ENCODE assay signal across 22 cellular contexts in genomic region chr2:190313880-190314279, GRCh38. TPM values are rescaled to one million over a fixed set of nuclear protein-coding genes. Genes with fewer than 3 reads are reported as not detected.
DNase-seq lines count a peak whose midpoint lies in the region; ATAC-seq and TF ChIP-seq lines count a peak whose summit lies in the region.
"Had no signal": no experiment of that assay in that cellular context is flagged by ENCODE, and none has a peak within 500 bp of the region (broad histone marks: within the 10 kb centered on the region; RNA-seq: fewer than 3 reads in every experiment).

No MANE protein-coding gene starts in this region.

- H3K4me1 ChIP-seq in adipocyte (ENCODE audit: control insufficient read depth, insufficient read depth, low read length): peaks cover 40% of the 10 kb centered on the region
- peaks cover 22% of the 10 kb centered on the region for H3K4me1 ChIP-seq in osteoblast (ENCODE audit: insufficient read depth, low read length)
- H3K4me1 ChIP-seq in Caco-2: peaks cover 12% of the 10 kb centered on the region; the same call in 1 of the 2 replicates
- peaks cover 6% of the 10 kb centered on the region for H3K4me1 ChIP-seq in mammary epithelial cell (ENCODE audit: insufficient read depth, low read length)

- POLR2A ChIA-PET in Caco-2 (lab: Charles Lee): no interaction called here

- H4K20me1 ChIP-seq in osteoblast (ENCODE audit: insufficient read depth, low read length): no peaks in the 10 kb centered on the region
- H4K20me1 ChIP-seq in mammary epithelial cell (ENCODE audit: insufficient read depth, low read length): no peaks in the 10 kb centered on the region

- dilution Hi-C loops in mammary epithelial cell (cut with HindIII; ENCODE audit: low sequenced_read_pairs): no loop called here

- TF ChIP-seq CTCF in osteoblast (IDR thresholded peaks at IDR 0.05; ENCODE audit: extremely low read depth, low read depth, low read length) (no peak), Caco-2 (IDR thresholded peaks at IDR 0.05; ENCODE audit: insufficient read depth in 1 of 2, low read depth in 1 of 2, low read length in 1 of 2, severe bottlenecking in 1 of 2, unreplicated experiment in 1 of 2) (no peak), mammary epithelial cell (conservative IDR thresholded peaks at IDR 0.05 in 1 of 2, IDR thresholded peaks at IDR 0.05 in 1 of 2; ENCODE audit: extremely low read depth in 1 of 2, insufficient read depth in 1 of 2, low read depth in 1 of 2, low read length in 2 of 2) (no peak)

- H3K27ac Mint-ChIP-seq in Caco-2 (ENCODE audit: unreplicated experiment): no peak overlapping the region
- H3K27ac Mint-ChIP-seq: CD4-positive, alpha-beta T cell had no signal

- peaks cover 7% of the 10 kb centered on the region for H3K4me1 Mint-ChIP-seq in Caco-2 (ENCODE audit: low read depth, unreplicated experiment)

- H3K79me2 ChIP-seq in osteoblast (ENCODE audit: insufficient read depth, low read length) (peaks cover 32% of the 10 kb centered on the region), mammary epithelial cell (ENCODE audit: insufficient read depth, low read length) (peaks cover 36% of the 10 kb centered on the region)

- H3K9me3 Mint-ChIP-seq in Caco-2 (ENCODE audit: unreplicated experiment): no peaks in the 10 kb centered on the region
- H3K9me3 Mint-ChIP-seq: CD4-positive, alpha-beta T cell; GM23338; H9 had no signal

- CTCF ChIA-PET in Caco-2 (lab: Charles Lee): no interaction called here
- CTCF ChIA-PET in mammary epithelial cell (lab: Charles Lee; ENCODE audit: low non-redundant PET): no interaction called here

- H3K9me3 ChIP-seq in adipocyte (ENCODE audit: control insufficient read depth, low read length) (no peaks in the 10 kb centered on the region), osteoblast (ENCODE audit: low read depth, low read length) (no peaks in the 10 kb centered on the region), Caco-2 (no peaks in the 10 kb centered on the region), mammary epithelial cell (replicated peaks; ENCODE audit: insufficient read depth, low read length) (no peaks in the 10 kb centered on the region)
- H3K9me3 ChIP-seq: A549; BLaER1 treated with 17β-estradiol and CSF1 and Interleukin-3, amounts not matched to agents 10 nM and 100 nM had no signal

- no peak overlapping the region for H3K4me3 Mint-ChIP-seq in Caco-2 (ENCODE audit: unreplicated experiment)
- H3K4me3 Mint-ChIP-seq: CD4-positive, alpha-beta T cell; GM23338; H9 had no signal

- no peak overlapping the region for H2AFZ ChIP-seq in osteoblast (ENCODE audit: low read length)
- H2AFZ ChIP-seq in mammary epithelial cell (ENCODE audit: low read depth, low read length): no peak overlapping the region
- H2AFZ ChIP-seq: GM23338, PC-9 had no signal

- H3K27me3 ChIP-seq in adipocyte (replicated peaks; ENCODE audit: control insufficient read depth, insufficient read depth, low read length) (no peaks in the 10 kb centered on the region), osteoblast (ENCODE audit: insufficient read depth, low read length) (no peaks in the 10 kb centered on the region), Caco-2 (replicated peaks; ENCODE audit: control insufficient read depth, insufficient read depth, low read length) (no peaks in the 10 kb centered on the region), mammary epithelial cell (ENCODE audit: insufficient read depth, low read length) (no peaks in the 10 kb centered on the region)
- H3K27me3 ChIP-seq: BLaER1 treated with 17β-estradiol and CSF1 and Interleukin-3, amounts not matched to agents 10 nM and 100 nM had no signal

- ATAC-seq in left lobe of liver (peak; percentile 55), HG03442 (IDR thresholded peaks at IDR 0.05; ENCODE audit: unreplicated experiment) (no peak)
- ATAC-seq: A549, GM23338 had no signal

- H3K4me3 ChIP-seq in adipocyte (ENCODE audit: low read length) (no peak overlapping the region), osteoblast (ENCODE audit: insufficient read depth, low read length) (no peak overlapping the region), Caco-2 (ENCODE audit: low read depth, low read length) (no peak overlapping the region), mammary epithelial cell (replicated peaks in 1 of 3; ENCODE audit: insufficient read depth in 1 of 3, low read depth in 2 of 3, low read length in 3 of 3) (no peak overlapping the region)
- H3K4me3 ChIP-seq: A549; BLaER1 treated with 17β-estradiol and CSF1 and Interleukin-3, amounts not matched to agents 10 nM and 100 nM; GM23338; PC-9 had no signal

- H3K27me3 Mint-ChIP-seq in Caco-2 (ENCODE audit: insufficient read depth, unreplicated experiment): no peaks in the 10 kb centered on the region
- H3K27me3 Mint-ChIP-seq: CD4-positive, alpha-beta T cell had no signal

- no TSS peak for BruUV-seq in Caco-2 (replicated peaks; lab: Mats Ljungman, UMichigan)
- BruUV-seq in mammary epithelial cell (replicated peaks; lab: Mats Ljungman, UMichigan): no TSS peak

- WGBS in mammary epithelial cell (ENCODE audit: low coverage, missing lambda C conversion rate): 100% methylated on average over 1 of the region's 1 CpG

- H3K36me3 ChIP-seq in adipocyte (ENCODE audit: control insufficient read depth, insufficient read depth, low read length, severe bottlenecking) (peaks cover 17% of the 10 kb centered on the region), osteoblast (ENCODE audit: insufficient read depth, low read length) (no peaks in the 10 kb centered on the region), Caco-2 (ENCODE audit: control insufficient read depth, insufficient read depth, low read length) (no peaks in the 10 kb centered on the region), mammary epithelial cell (ENCODE audit: insufficient read depth, low read length) (no peaks in the 10 kb centered on the region)

- DNase-seq in adipocyte (ENCODE audit: low read depth) (no peak), left lobe of liver (ENCODE audit: low spot score) (no peak), osteoblast (ENCODE audit: insufficient read length, low spot score, missing footprints) (peak; percentile 52), Caco-2 (no peak), mammary epithelial cell (no peak)
- no peak for DNase-seq in activated effector memory CD4-positive, alpha-beta T cell treated with anti-CD3 and anti-CD28 coated beads, Interleukin-2, amount 50 U/mL, for 16 hours
- DNase-seq: AML-193; CD4-positive, alpha-beta T cell; DMS53; H9; IMR-90; KG1; MM.1S; NCI-H1694; NCI-H2029 treated with DMSO at 0.1 percent for 48 hours; NCI-H526 treated with DMSO at 0.1 percent for 48 hours; PC-9; Right ventricle myocardium superior had no signal

- in situ Hi-C loops in mammary epithelial cell (cut with MboI; ENCODE audit: low sequenced_read_pairs in 2 of 2): loop anchor here in 1 of 2 donors (25.0 kb wide), 1 partner anchor 227 kb away; no protein-coding TSS in a partner anchor

- no peak overlapping the region for H3K27ac ChIP-seq in osteoblast (ENCODE audit: low read depth, low read length)
- no peak overlapping the region for H3K27ac ChIP-seq in mammary epithelial cell (ENCODE audit: insufficient read depth, low read depth, low read length)
- H3K27ac ChIP-seq: A549; BLaER1 treated with 17β-estradiol and CSF1 and Interleukin-3, amounts not matched to agents 10 nM and 100 nM; PC-9 had no signal

- peak overlapping the region; percentile 25 for H3K9ac ChIP-seq in adipocyte (ENCODE audit: low read length)
- H3K9ac ChIP-seq in mammary epithelial cell (ENCODE audit: insufficient read depth, low read length): no peak overlapping the region
- H3K9ac ChIP-seq: BLaER1 treated with 17β-estradiol and CSF1 and Interleukin-3, amounts not matched to agents 10 nM and 100 nM had no signal

- peaks cover 6% of the 10 kb centered on the region for H3K36me3 Mint-ChIP-seq in Caco-2 (ENCODE audit: insufficient read depth, unreplicated experiment)

- H3K4me2 ChIP-seq in osteoblast (ENCODE audit: insufficient read depth, low read length): no peak overlapping the region
- no peak overlapping the region for H3K4me2 ChIP-seq in mammary epithelial cell (ENCODE audit: insufficient read depth, low read depth, low read length)
- H3K4me2 ChIP-seq: A549; BLaER1 treated with 17β-estradiol and CSF1 and Interleukin-3, amounts not matched to agents 10 nM and 100 nM; GM23338; PC-9 had no signal

- intact Hi-C loops in Caco-2 (cut with micrococcal nuclease; ENCODE audit: unreplicated experiment) (loop anchor here (1.0 to 10.0 kb wide), 3 partner anchors 112 to 329 kb away; no protein-coding TSS in a partner anchor), mammary epithelial cell (cut with micrococcal nuclease) (loop anchor here (1.0 kb wide), 1 partner anchor 225 kb away; no protein-coding TSS in a partner anchor)

RNA-seq across cellular contexts. Expression of gene HIBCH, which starts 5.7 kb away (rescaled TPM):
- 80.7 TPM for total RNA-seq in left lobe of liver
- total RNA-seq in osteoblast: 14.5 and 15.6 TPM in 2 replicates
- 32.0 and 34.4 TPM in 2 replicates for total RNA-seq in Caco-2 (2022)
- total RNA-seq in mammary epithelial cell: 10 to 100 TPM; 17.0 to 20.5 TPM
- 7.7 TPM for polyA plus RNA-seq in mammary epithelial cell
- polyA minus RNA-seq in mammary epithelial cell: 4.7 TPM

RNA-seq across cellular contexts. Expression of gene INPP1, which starts 29.5 kb away (rescaled TPM):
- total RNA-seq in left lobe of liver (12.4 TPM), osteoblast (11.6 and 15.0 TPM in 2 replicates), Caco-2 (2022) (23.2 TPM in 2 replicates), mammary epithelial cell (10 to 100 TPM; 13.0 to 23.8 TPM)
- 10.4 TPM for polyA plus RNA-seq in mammary epithelial cell
- polyA minus RNA-seq in mammary epithelial cell: 9.4 TPM
